Comparison of ENCODE assay signal across 10 cellular contexts in the genomic region with DNA sequence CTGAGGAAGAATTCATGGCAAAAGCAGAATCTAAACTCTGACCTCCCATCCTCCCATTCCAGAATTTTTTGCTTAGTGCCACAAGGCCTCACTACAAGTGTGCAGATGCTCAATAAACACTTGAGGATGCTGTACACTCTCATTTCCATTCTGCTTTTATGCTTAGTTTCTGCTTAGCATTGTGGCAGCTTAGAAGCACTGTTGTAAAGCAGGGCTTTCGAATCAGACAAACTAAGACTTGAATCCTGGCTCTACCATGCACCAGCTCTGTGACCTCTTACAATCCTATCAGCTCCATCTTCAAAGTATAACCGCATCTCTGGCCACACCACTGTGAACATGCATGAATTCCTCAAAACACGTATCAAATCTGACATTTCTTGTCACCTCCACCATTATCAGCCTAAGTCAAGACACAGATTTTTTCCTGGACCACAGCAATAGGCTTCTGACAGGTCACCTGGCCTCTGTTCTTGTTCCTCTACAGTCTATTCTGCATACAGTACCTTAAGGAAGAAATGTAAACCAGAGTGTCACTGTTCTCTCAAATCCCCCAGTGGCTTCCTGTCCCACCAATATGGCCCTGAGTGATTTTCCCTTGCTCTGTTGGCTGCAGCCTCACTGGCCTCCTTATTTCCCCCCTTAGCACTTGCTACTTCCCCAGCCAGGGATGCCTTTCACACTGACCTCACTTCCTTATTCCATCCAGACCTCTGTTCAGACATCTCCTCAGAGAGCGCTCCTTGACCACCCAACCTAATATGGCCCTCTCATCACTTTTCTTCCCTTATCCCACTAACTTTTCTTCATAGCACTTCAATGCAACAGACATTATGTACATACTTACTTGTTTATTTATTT. TPM values are rescaled to one million over a fixed set of nuclear protein-coding genes. Genes with fewer than 3 reads are reported as not detected.
A peak's percentile ranks its signal among the peaks of the same experiment; 100 is the strongest.
DNase-seq lines count a peak whose midpoint lies in the region; ATAC-seq, FAIRE-seq and TF ChIP-seq lines count a peak whose summit lies in the region.
"Had no signal": no experiment of that assay in that cellular context is flagged by ENCODE, and none has a peak within 500 bp of the region (broad histone marks: within the 10 kb centered on the region; RNA-seq: fewer than 3 reads in every experiment).

No MANE protein-coding gene starts in this region.

- H3K36me3 ChIP-seq in astrocyte (ENCODE audit: insufficient read depth, low read length): no peaks in the 10 kb centered on the region
- no peaks in the 10 kb centered on the region for H3K36me3 ChIP-seq in skeletal muscle satellite cell (ENCODE audit: insufficient read depth, low read length)
- H3K36me3 ChIP-seq in Caco-2 (ENCODE audit: control insufficient read depth, insufficient read depth, low read length): no peaks in the 10 kb centered on the region

- H3K4me1 ChIP-seq in astrocyte (ENCODE audit: insufficient read depth, low read length) (no peaks in the 10 kb centered on the region), skeletal muscle satellite cell (ENCODE audit: control insufficient read depth, insufficient read depth, low read length) (no peaks in the 10 kb centered on the region), Caco-2 (no peaks in the 10 kb centered on the region)
- H3K4me1 ChIP-seq: testis had no signal

- no peaks in the 10 kb centered on the region for H3K9me3 Mint-ChIP-seq in activated naive CD4-positive, alpha-beta T cell treated with anti-CD3 and anti-CD28 coated beads, Interleukin-2, amount 50 U/mL, for 24 hours
- H3K9me3 Mint-ChIP-seq in astrocyte (ENCODE audit: unreplicated experiment) (no peaks in the 10 kb centered on the region), Caco-2 (ENCODE audit: unreplicated experiment) (no peaks in the 10 kb centered on the region)

- TF ChIP-seq CTCF in astrocyte (IDR thresholded peaks at IDR 0.05; ENCODE audit: insufficient read depth, low read depth, low read length) (no peak), Caco-2 (IDR thresholded peaks at IDR 0.05; ENCODE audit: insufficient read depth in 1 of 2, low read depth in 1 of 2, low read length in 1 of 2, severe bottlenecking in 1 of 2, unreplicated experiment in 1 of 2) (no peak)

- FAIRE-seq in astrocyte (lab: Jason Lieb, UNC): no peak

- DNase-seq in activated naive CD4-positive, alpha-beta T cell (lab: John Stamatoyannopoulos, UW): no peak
- DNase-seq in astrocyte (ENCODE audit: low read depth) (no peak), Caco-2 (no peak), nucleus accumbens (lab: John Stamatoyannopoulos, UW) (no peak), NCI-H2081 treated with DMSO at 0.1 percent for 48 hours (lab: John Stamatoyannopoulos, UW) (no peak)
- DNase-seq: activated CD4-positive, alpha-beta T cell treated with anti-CD3 and anti-CD28 coated beads for 1 hour had no signal

- peak; percentile 22 for ATAC-seq in HG03565 (IDR thresholded peaks at IDR 0.05; ENCODE audit: unreplicated experiment)

- no peaks in the 10 kb centered on the region for H3K36me3 Mint-ChIP-seq in activated naive CD4-positive, alpha-beta T cell treated with anti-CD3 and anti-CD28 coated beads, Interleukin-2, amount 50 U/mL, for 24 hours
- H3K36me3 Mint-ChIP-seq in astrocyte (ENCODE audit: low read depth, unreplicated experiment) (peaks cover 2% of the 10 kb centered on the region), Caco-2 (ENCODE audit: insufficient read depth, unreplicated experiment) (no peaks in the 10 kb centered on the region)

- no peaks in the 10 kb centered on the region for H4K20me1 ChIP-seq in astrocyte (ENCODE audit: insufficient read depth, low read length)

- H2AFZ ChIP-seq in astrocyte (ENCODE audit: low read depth, low read length): peak overlapping the region; percentile 44

- peak overlapping the region; percentile 54 for H3K4me2 ChIP-seq in astrocyte (ENCODE audit: low read length)
- peak overlapping the region; percentile 43 for H3K4me2 ChIP-seq in skeletal muscle satellite cell (ENCODE audit: low read length)

- peaks cover 14% of the 10 kb centered on the region for H3K4me1 Mint-ChIP-seq in activated naive CD4-positive, alpha-beta T cell treated with anti-CD3 and anti-CD28 coated beads, Interleukin-2, amount 50 U/mL, for 24 hours
- H3K4me1 Mint-ChIP-seq in astrocyte (ENCODE audit: low read depth, unreplicated experiment): peaks cover 5% of the 10 kb centered on the region
- H3K4me1 Mint-ChIP-seq in Caco-2 (ENCODE audit: low read depth, unreplicated experiment): no peaks in the 10 kb centered on the region

- H3K4me3 ChIP-seq in astrocyte (ENCODE audit: insufficient read depth, low read depth, low read length): no peak overlapping the region
- H3K4me3 ChIP-seq in skeletal muscle satellite cell (ENCODE audit: low read length): no peak overlapping the region
- H3K4me3 ChIP-seq in Caco-2 (ENCODE audit: low read depth, low read length): no peak overlapping the region
- H3K4me3 ChIP-seq: testis had no signal

- H3K79me2 ChIP-seq in astrocyte (ENCODE audit: insufficient read depth, low read length): no peaks in the 10 kb centered on the region

- no peak overlapping the region for H3K4me3 Mint-ChIP-seq in activated naive CD4-positive, alpha-beta T cell treated with anti-CD3 and anti-CD28 coated beads, Interleukin-2, amount 50 U/mL, for 24 hours
- H3K4me3 Mint-ChIP-seq in astrocyte (ENCODE audit: unreplicated experiment) (no peak overlapping the region), Caco-2 (ENCODE audit: unreplicated experiment) (no peak overlapping the region)

- H3K27ac ChIP-seq in astrocyte (ENCODE audit: low read depth, low read length): no peak overlapping the region
- H3K27ac ChIP-seq: testis had no signal

- H3K9me3 ChIP-seq in astrocyte (ENCODE audit: insufficient read depth, low read depth, low read length): no peaks in the 10 kb centered on the region
- no peaks in the 10 kb centered on the region for H3K9me3 ChIP-seq in skeletal muscle satellite cell (replicated peaks; ENCODE audit: low read length)
- no peaks in the 10 kb centered on the region for H3K9me3 ChIP-seq in Caco-2
- H3K9me3 ChIP-seq: testis had no signal

- peak overlapping the region; percentile 3 for H3K27ac Mint-ChIP-seq in activated naive CD4-positive, alpha-beta T cell treated with anti-CD3 and anti-CD28 coated beads, Interleukin-2, amount 50 U/mL, for 24 hours
- no peak overlapping the region for H3K27ac Mint-ChIP-seq in astrocyte (ENCODE audit: unreplicated experiment)
- H3K27ac Mint-ChIP-seq in Caco-2 (ENCODE audit: unreplicated experiment): no peak overlapping the region

- no peak overlapping the region for H3K9ac ChIP-seq in astrocyte (ENCODE audit: low read length)
- no peak overlapping the region for H3K9ac ChIP-seq in skeletal muscle satellite cell (ENCODE audit: low read depth, low read length)

- POLR2A ChIA-PET in Caco-2 (lab: Charles Lee): no interaction called here

- CTCF ChIA-PET in Caco-2 (lab: Charles Lee): interaction anchor here (0.7 kb wide), 2 partner anchors 80 to 171 kb away, joined by 3 to 5 read pairs; no protein-coding TSS in a partner anchor

- H3K27me3 ChIP-seq in astrocyte (ENCODE audit: insufficient read depth, low read length) (no peaks in the 10 kb centered on the region), skeletal muscle satellite cell (ENCODE audit: control insufficient read depth, insufficient read depth, low read length) (peaks cover 5% of the 10 kb centered on the region), Caco-2 (replicated peaks; ENCODE audit: control insufficient read depth, insufficient read depth, low read length) (no peaks in the 10 kb centered on the region)
- H3K27me3 ChIP-seq: testis had no signal

- intact Hi-C loops in Caco-2 (cut with micrococcal nuclease; ENCODE audit: unreplicated experiment): loop anchor here (1.0 to 10.0 kb wide), 2 partner anchors 85 to 180 kb away; no protein-coding TSS in a partner anchor

- no TSS peak for BruUV-seq in Caco-2 (replicated peaks; lab: Mats Ljungman, UMichigan)

- H3K27me3 Mint-ChIP-seq in activated naive CD4-positive, alpha-beta T cell treated with anti-CD3 and anti-CD28 coated beads, Interleukin-2, amount 50 U/mL, for 24 hours: no peaks in the 10 kb centered on the region
- H3K27me3 Mint-ChIP-seq in astrocyte (ENCODE audit: low read depth, unreplicated experiment) (no peaks in the 10 kb centered on the region), Caco-2 (ENCODE audit: insufficient read depth, unreplicated experiment) (peaks cover 3% of the 10 kb centered on the region)

RNA-seq across cellular contexts. Expression of gene PHC3, which starts 8.1 kb away (rescaled TPM):
- total RNA-seq in astrocyte (37.7 and 40.8 TPM in 2 replicates), Caco-2 (2022) (29.8 and 37.7 TPM in 2 replicates)
- total RNA-seq in skeletal muscle satellite cell (2012; rRNA removed): 18.0 and 20.3 TPM in 2 replicates

RNA-seq across cellular contexts. Expression of gene PRKCI, which starts 32.6 kb away (rescaled TPM):
- total RNA-seq in astrocyte (59.3 and 65.2 TPM in 2 replicates), Caco-2 (2022) (44.2 and 45.8 TPM in 2 replicates)
- 25.3 and 36.5 TPM in 2 replicates for total RNA-seq in skeletal muscle satellite cell (2012; rRNA removed)
